1 cellular context compared by ENCODE assay signal in genomic region chr7:85583225-85583672, GRCh38.
TF ChIP-seq lines count a peak whose summit lies in the region.

No MANE protein-coding gene starts in this region.

TF ChIP-seq in SK-N-SH, 30 proteins besides CTCF, POLR2A, EP300 and RAD21 (continued from another document):
- TF ChIP-seq TCF12 (IDR thresholded peaks at IDR 0.05) (peak; percentile 98), TEAD4 (IDR thresholded peaks at IDR 0.05; ENCODE audit: borderline replicate concordance, insufficient read depth) (peak; percentile 82), GABPA (IDR thresholded peaks at IDR 0.05; ENCODE audit: low read depth) (no peak), NFIC (IDR thresholded peaks at IDR 0.05; ENCODE audit: borderline replicate concordance) (peak; percentile 71), RXRA (IDR thresholded peaks at IDR 0.05; ENCODE audit: borderline replicate concordance, low read depth) (no peak), IRF3 (IDR thresholded peaks at IDR 0.05; ENCODE audit: low read depth, low read length) (no peak), GATA2 (CRISPR knock-in tag; IDR thresholded peaks at IDR 0.05) (peak; percentile 67; the same call in 1 of the 2 replicates), RFX5 (IDR thresholded peaks at IDR 0.05; ENCODE audit: low read length) (no peak), JUND (IDR thresholded peaks at IDR 0.05) (peak; percentile 49), FOXJ3 (CRISPR knock-in tag; IDR thresholded peaks at IDR 0.05) (peak; percentile 32; the same call in 1 of the 2 replicates), SIN3A (IDR thresholded peaks at IDR 0.05; ENCODE audit: borderline replicate concordance, low read depth, low read length) (peak; percentile 86), FOXM1 (IDR thresholded peaks at IDR 0.05; ENCODE audit: low read depth) (peak; percentile 64; the same call in 1 of the 2 replicates)
TF ChIP-seq in SK-N-SH: peak in this region for 11.
